Comparison of ENCODE assay signal across 1 cellular context in the genomic region with DNA sequence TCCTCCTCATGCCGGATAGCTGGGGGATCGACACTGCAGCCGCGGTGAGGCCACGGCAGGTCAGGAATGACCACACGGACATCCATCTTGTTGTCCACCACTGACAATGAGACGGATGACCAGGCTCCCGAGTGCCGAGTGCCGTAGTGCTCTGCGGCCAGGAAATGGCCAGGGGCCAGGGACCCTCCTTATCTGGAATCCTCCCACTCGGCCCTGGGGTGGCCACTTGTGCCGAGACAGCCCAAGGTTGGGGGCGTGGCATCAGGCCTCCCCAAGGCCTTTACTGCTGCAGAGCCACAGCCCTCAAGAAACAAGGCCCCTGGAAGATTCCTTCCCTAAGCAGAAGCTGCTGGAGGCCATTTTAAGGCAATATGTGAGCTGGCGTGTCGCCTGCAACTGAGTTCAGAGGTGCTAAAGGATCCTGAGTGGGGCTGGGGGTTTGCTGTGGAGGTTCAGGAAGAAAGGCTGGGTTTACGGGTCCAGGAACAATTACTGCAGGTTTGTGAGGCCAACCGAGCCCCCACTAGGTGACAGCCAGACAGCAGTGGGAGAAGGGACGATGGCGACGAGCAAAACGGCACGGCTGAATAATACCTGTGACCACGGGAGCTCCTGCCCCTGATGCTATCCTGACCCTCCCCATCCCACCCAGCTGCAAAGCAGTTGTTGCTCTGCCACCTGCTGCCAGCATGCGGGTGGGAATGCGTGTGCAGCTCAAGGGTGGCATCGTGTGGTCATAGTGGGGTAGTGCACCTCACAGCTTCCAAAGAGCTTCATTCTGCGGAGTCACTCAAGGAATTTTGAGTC.
TF ChIP-seq lines count a peak whose summit lies in the region.

No MANE protein-coding gene starts in this region.

TF ChIP-seq in K562, 482 proteins besides CTCF, POLR2A, EP300 and RAD21 (continued from another document and continues in another):
- TF ChIP-seq, protein P1, sequence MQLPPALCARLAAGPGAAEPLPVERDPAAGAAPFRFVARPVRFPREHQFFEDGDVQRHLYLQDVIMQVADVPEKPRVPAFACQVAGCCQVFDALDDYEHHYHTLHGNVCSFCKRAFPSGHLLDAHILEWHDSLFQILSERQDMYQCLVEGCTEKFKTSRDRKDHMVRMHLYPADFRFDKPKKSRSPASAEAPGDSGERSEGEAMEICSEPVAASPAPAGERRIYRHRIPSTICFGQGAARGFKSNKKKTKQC (CRISPR knock-in tag; IDR thresholded peaks at IDR 0.05) = no peak
- no peak for TF ChIP-seq RAD51 (IDR thresholded peaks at IDR 0.05; ENCODE audit: borderline replicate concordance, low read depth)
- no peak for TF ChIP-seq POLR2G (IDR thresholded peaks at IDR 0.05; ENCODE audit: low read depth, low read length)
- TF ChIP-seq KDM1A (IDR thresholded peaks at IDR 0.05) = peak in 1 of 2 experiments; percentile 72; a peak in 1 of 4 replicates
- TF ChIP-seq SLC30A9 (CRISPR knock-in tag; IDR thresholded peaks at IDR 0.05) = no peak
- no peak for TF ChIP-seq RFX5 (IDR thresholded peaks at IDR 0.05; ENCODE audit: low read depth, low read length)
- TF ChIP-seq FOXP1 (CRISPR knock-in tag; IDR thresholded peaks at IDR 0.05) = peak; percentile 47; the same call in 1 of the 2 replicates
- no peak for TF ChIP-seq IRF2 (CRISPR knock-in tag; IDR thresholded peaks at IDR 0.05)
- TF ChIP-seq, protein P2, sequence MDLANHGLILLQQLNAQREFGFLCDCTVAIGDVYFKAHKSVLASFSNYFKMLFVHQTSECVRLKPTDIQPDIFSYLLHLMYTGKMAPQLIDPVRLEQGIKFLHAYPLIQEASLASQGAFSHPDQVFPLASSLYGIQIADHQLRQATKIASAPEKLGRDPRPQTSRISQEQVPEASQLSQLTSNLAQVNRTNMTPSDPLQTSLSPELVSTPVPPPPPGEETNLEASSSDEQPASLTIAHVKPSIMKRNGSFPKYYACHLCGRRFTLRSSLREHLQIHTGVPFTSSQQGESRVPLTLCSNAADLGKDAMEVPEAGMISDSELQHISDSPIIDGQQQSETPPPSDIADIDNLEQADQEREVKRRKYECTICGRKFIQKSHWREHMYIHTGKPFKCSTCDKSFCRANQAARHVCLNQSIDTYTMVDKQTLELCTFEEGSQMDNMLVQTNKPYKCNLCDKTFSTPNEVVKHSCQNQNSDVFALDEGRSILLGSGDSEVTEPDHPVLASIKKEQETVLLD (IDR thresholded peaks at IDR 0.05) = no peak
- TF ChIP-seq ZNF263 (CRISPR knock-in tag; IDR thresholded peaks at IDR 0.05; ENCODE audit: borderline replicate concordance) = peak; percentile 67
- peak; percentile 68; the same call in 1 of the 2 replicates for TF ChIP-seq NR1H2 (CRISPR knock-in tag; IDR thresholded peaks at IDR 0.05)
- no peak for TF ChIP-seq PHF20 (IDR thresholded peaks at IDR 0.05; ENCODE audit: partially characterized antibody)
- TF ChIP-seq ZNF24 (IDR thresholded peaks at IDR 0.05) = peak; percentile 49; the same call in 1 of the 2 replicates
- no peak for TF ChIP-seq GTF2A2 (tag; IDR thresholded peaks at IDR 0.05)
- TF ChIP-seq ZNF184 (CRISPR knock-in tag; IDR thresholded peaks at IDR 0.05) = no peak
- TF ChIP-seq ZNF3 (CRISPR knock-in tag; IDR thresholded peaks at IDR 0.05) = no peak
- TF ChIP-seq XRCC4 (IDR thresholded peaks at IDR 0.05; ENCODE audit: extremely low read depth, insufficient read depth, insufficient read length) = no peak
- TF ChIP-seq, protein P3, sequence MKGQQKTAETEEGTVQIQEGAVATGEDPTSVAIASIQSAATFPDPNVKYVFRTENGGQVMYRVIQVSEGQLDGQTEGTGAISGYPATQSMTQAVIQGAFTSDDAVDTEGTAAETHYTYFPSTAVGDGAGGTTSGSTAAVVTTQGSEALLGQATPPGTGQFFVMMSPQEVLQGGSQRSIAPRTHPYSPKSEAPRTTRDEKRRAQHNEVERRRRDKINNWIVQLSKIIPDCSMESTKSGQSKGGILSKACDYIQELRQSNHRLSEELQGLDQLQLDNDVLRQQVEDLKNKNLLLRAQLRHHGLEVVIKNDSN (CRISPR knock-in tag; IDR thresholded peaks at IDR 0.05) = peak; percentile 29; the same call in 1 of the 2 replicates
- TF ChIP-seq, protein P4, sequence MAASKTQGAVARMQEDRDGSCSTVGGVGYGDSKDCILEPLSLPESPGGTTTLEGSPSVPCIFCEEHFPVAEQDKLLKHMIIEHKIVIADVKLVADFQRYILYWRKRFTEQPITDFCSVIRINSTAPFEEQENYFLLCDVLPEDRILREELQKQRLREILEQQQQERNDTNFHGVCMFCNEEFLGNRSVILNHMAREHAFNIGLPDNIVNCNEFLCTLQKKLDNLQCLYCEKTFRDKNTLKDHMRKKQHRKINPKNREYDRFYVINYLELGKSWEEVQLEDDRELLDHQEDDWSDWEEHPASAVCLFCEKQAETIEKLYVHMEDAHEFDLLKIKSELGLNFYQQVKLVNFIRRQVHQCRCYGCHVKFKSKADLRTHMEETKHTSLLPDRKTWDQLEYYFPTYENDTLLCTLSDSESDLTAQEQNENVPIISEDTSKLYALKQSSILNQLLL (CRISPR knock-in tag; IDR thresholded peaks at IDR 0.05; ENCODE audit: borderline replicate concordance) = no peak
- TF ChIP-seq, protein P5, sequence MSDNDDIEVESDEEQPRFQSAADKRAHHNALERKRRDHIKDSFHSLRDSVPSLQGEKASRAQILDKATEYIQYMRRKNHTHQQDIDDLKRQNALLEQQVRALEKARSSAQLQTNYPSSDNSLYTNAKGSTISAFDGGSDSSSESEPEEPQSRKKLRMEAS (CRISPR knock-in tag; IDR thresholded peaks at IDR 0.05) = peak; percentile 78
- TF ChIP-seq, protein P6, sequence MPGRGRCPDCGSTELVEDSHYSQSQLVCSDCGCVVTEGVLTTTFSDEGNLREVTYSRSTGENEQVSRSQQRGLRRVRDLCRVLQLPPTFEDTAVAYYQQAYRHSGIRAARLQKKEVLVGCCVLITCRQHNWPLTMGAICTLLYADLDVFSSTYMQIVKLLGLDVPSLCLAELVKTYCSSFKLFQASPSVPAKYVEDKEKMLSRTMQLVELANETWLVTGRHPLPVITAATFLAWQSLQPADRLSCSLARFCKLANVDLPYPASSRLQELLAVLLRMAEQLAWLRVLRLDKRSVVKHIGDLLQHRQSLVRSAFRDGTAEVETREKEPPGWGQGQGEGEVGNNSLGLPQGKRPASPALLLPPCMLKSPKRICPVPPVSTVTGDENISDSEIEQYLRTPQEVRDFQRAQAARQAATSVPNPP (IDR thresholded peaks at IDR 0.05; ENCODE audit: borderline replicate concordance, insufficient read depth, insufficient read length) = no peak
- 0 out of 2 replicates have a peak, but pooled peaks have one; percentile 49 for TF ChIP-seq ZC3H11A (IDR thresholded peaks at IDR 0.05; ENCODE audit: low read depth, low read length)
- TF ChIP-seq, protein P7, sequence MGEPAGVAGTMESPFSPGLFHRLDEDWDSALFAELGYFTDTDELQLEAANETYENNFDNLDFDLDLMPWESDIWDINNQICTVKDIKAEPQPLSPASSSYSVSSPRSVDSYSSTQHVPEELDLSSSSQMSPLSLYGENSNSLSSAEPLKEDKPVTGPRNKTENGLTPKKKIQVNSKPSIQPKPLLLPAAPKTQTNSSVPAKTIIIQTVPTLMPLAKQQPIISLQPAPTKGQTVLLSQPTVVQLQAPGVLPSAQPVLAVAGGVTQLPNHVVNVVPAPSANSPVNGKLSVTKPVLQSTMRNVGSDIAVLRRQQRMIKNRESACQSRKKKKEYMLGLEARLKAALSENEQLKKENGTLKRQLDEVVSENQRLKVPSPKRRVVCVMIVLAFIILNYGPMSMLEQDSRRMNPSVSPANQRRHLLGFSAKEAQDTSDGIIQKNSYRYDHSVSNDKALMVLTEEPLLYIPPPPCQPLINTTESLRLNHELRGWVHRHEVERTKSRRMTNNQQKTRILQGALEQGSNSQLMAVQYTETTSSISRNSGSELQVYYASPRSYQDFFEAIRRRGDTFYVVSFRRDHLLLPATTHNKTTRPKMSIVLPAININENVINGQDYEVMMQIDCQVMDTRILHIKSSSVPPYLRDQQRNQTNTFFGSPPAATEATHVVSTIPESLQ (CRISPR knock-in tag; IDR thresholded peaks at IDR 0.05) = peak; percentile 87
- TF ChIP-seq EWSR1 (IDR thresholded peaks at IDR 0.05; ENCODE audit: borderline replicate concordance, low read depth, partially characterized antibody) = no peak
- TF ChIP-seq, protein P8, sequence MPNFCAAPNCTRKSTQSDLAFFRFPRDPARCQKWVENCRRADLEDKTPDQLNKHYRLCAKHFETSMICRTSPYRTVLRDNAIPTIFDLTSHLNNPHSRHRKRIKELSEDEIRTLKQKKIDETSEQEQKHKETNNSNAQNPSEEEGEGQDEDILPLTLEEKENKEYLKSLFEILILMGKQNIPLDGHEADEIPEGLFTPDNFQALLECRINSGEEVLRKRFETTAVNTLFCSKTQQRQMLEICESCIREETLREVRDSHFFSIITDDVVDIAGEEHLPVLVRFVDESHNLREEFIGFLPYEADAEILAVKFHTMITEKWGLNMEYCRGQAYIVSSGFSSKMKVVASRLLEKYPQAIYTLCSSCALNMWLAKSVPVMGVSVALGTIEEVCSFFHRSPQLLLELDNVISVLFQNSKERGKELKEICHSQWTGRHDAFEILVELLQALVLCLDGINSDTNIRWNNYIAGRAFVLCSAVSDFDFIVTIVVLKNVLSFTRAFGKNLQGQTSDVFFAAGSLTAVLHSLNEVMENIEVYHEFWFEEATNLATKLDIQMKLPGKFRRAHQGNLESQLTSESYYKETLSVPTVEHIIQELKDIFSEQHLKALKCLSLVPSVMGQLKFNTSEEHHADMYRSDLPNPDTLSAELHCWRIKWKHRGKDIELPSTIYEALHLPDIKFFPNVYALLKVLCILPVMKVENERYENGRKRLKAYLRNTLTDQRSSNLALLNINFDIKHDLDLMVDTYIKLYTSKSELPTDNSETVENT (CRISPR knock-in tag; IDR thresholded peaks at IDR 0.05) = no peak
- TF ChIP-seq ATF1 (CRISPR knock-in tag; IDR thresholded peaks at IDR 0.05) = no peak
- TF ChIP-seq ATF1 (tag; IDR thresholded peaks at IDR 0.05) = peak; percentile 44; the same call in 1 of the 2 replicates
- TF ChIP-seq, protein P9, sequence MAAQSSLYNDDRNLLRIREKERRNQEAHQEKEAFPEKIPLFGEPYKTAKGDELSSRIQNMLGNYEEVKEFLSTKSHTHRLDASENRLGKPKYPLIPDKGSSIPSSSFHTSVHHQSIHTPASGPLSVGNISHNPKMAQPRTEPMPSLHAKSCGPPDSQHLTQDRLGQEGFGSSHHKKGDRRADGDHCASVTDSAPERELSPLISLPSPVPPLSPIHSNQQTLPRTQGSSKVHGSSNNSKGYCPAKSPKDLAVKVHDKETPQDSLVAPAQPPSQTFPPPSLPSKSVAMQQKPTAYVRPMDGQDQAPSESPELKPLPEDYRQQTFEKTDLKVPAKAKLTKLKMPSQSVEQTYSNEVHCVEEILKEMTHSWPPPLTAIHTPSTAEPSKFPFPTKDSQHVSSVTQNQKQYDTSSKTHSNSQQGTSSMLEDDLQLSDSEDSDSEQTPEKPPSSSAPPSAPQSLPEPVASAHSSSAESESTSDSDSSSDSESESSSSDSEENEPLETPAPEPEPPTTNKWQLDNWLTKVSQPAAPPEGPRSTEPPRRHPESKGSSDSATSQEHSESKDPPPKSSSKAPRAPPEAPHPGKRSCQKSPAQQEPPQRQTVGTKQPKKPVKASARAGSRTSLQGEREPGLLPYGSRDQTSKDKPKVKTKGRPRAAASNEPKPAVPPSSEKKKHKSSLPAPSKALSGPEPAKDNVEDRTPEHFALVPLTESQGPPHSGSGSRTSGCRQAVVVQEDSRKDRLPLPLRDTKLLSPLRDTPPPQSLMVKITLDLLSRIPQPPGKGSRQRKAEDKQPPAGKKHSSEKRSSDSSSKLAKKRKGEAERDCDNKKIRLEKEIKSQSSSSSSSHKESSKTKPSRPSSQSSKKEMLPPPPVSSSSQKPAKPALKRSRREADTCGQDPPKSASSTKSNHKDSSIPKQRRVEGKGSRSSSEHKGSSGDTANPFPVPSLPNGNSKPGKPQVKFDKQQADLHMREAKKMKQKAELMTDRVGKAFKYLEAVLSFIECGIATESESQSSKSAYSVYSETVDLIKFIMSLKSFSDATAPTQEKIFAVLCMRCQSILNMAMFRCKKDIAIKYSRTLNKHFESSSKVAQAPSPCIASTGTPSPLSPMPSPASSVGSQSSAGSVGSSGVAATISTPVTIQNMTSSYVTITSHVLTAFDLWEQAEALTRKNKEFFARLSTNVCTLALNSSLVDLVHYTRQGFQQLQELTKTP (IDR thresholded peaks at IDR 0.05; ENCODE audit: low read depth in 1 of 2, partially characterized antibody in 2 of 2) = peak in 1 of 2 experiments; percentile 61
- 0 out of 2 replicates have a peak, but pooled peaks have one; percentile 4 for TF ChIP-seq SMAD3 (CRISPR knock-in tag; conservative IDR thresholded peaks at IDR 0.05)
- TF ChIP-seq XRCC3 (IDR thresholded peaks at IDR 0.05) = no peak
- TF ChIP-seq ZBTB8A (IDR thresholded peaks at IDR 0.05; ENCODE audit: partially characterized antibody) = no peak
- TF ChIP-seq ZNF384 (IDR thresholded peaks at IDR 0.05; ENCODE audit: low read depth, low read length) = no peak
- peak in 1 of 3 experiments; percentile 21 for TF ChIP-seq YY1 (IDR thresholded peaks at IDR 0.05; ENCODE audit: borderline replicate concordance in 1 of 3, control insufficient read depth in 1 of 3, extremely low read depth in 1 of 3, insufficient read depth in 3 of 3, insufficient read length in 1 of 3, insufficient replicate concordance in 2 of 3, low read depth in 1 of 3, low read length in 2 of 3)
- TF ChIP-seq, protein P10, sequence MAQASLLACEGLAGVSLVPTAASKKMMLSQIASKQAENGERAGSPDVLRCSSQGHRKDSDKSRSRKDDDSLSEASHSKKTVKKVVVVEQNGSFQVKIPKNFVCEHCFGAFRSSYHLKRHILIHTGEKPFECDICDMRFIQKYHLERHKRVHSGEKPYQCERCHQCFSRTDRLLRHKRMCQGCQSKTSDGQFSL (CRISPR knock-in tag; IDR thresholded peaks at IDR 0.05) = no peak; the same call in 1 of the 2 replicates
- TF ChIP-seq, protein P10 (tag; IDR thresholded peaks at IDR 0.05) = peak in 1 of 2 experiments; percentile 29; a peak in 1 of 4 replicates
- no peak for TF ChIP-seq ZZZ3 (IDR thresholded peaks at IDR 0.05)
- TF ChIP-seq CBX5 (IDR thresholded peaks at IDR 0.05; ENCODE audit: borderline replicate concordance, low read depth) = no peak
- no peak for TF ChIP-seq TFAM (CRISPR knock-in tag; conservative IDR thresholded peaks at IDR 0.05)
- no peak for TF ChIP-seq SMARCE1 (IDR thresholded peaks at IDR 0.05)
- TF ChIP-seq, protein P11, sequence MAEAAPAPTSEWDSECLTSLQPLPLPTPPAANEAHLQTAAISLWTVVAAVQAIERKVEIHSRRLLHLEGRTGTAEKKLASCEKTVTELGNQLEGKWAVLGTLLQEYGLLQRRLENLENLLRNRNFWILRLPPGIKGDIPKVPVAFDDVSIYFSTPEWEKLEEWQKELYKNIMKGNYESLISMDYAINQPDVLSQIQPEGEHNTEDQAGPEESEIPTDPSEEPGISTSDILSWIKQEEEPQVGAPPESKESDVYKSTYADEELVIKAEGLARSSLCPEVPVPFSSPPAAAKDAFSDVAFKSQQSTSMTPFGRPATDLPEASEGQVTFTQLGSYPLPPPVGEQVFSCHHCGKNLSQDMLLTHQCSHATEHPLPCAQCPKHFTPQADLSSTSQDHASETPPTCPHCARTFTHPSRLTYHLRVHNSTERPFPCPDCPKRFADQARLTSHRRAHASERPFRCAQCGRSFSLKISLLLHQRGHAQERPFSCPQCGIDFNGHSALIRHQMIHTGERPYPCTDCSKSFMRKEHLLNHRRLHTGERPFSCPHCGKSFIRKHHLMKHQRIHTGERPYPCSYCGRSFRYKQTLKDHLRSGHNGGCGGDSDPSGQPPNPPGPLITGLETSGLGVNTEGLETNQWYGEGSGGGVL (CRISPR knock-in tag; IDR thresholded peaks at IDR 0.05) = no peak
